Comparison of ENCODE assay signal across 12 cellular contexts in genomic region chr3:109927161-109927560, GRCh38.
DNase-seq lines count a peak whose midpoint lies in the region; ATAC-seq and TF ChIP-seq lines count a peak whose summit lies in the region.
"Had no signal": no experiment of that assay in that cellular context is flagged by ENCODE, and none has a peak within 500 bp of the region (broad histone marks: within the 10 kb centered on the region; RNA-seq: fewer than 3 reads in every experiment).

No MANE protein-coding gene starts in this region.

- TF ChIP-seq CTCF in left lung (IDR thresholded peaks at IDR 0.05) (no peak), spleen (IDR thresholded peaks at IDR 0.05 in 8 of 11, conservative IDR thresholded peaks at IDR 0.05 in 3 of 11) (no peak)

- POLR2A ChIA-PET in T-cell (lab: Charles Lee): no interaction called here

- H3K27me3 Mint-ChIP-seq in T-cell: no peaks in the 10 kb centered on the region

- H3K27me3 ChIP-seq in left lung (no peaks in the 10 kb centered on the region), spleen (replicated peaks in 1 of 7) (no peaks in the 10 kb centered on the region)
- H3K27me3 ChIP-seq: tibial artery had no signal

- H3K4me3 ChIP-seq in left lung (no peak overlapping the region), spleen (no peak overlapping the region)
- H3K4me3 ChIP-seq: tibial artery had no signal

- no peak overlapping the region for H3K4me3 Mint-ChIP-seq in T-cell

- CTCF ChIA-PET in T-cell (lab: Charles Lee): no interaction called here

- H3K4me1 ChIP-seq in left lung: no peaks in the 10 kb centered on the region
- H3K4me1 ChIP-seq in spleen: no peaks in the 10 kb centered on the region

- H3K9me3 ChIP-seq in left lung: no peaks in the 10 kb centered on the region
- no peaks in the 10 kb centered on the region for H3K9me3 ChIP-seq in spleen
- H3K9me3 ChIP-seq: tibial artery had no signal

- ATAC-seq in HG02610 (IDR thresholded peaks at IDR 0.05; ENCODE audit: unreplicated experiment) (peak; percentile 85), left lung (peak; percentile 71), T-cell (replicated peaks in 1 of 4) (no peak)

- peaks cover 0 to 5% (median 3%) of the 10 kb centered on the region in 3 donors for H3K4me1 Mint-ChIP-seq in T-cell

- H3K27ac Mint-ChIP-seq in T-cell: no peak overlapping the region

- WGBS in spleen, 5 donors: 69 to 78% (median 73%) methylated on average over 2 of the region's 2 CpGs

- no peaks in the 10 kb centered on the region for H3K36me3 ChIP-seq in left lung
- no peaks in the 10 kb centered on the region for H3K36me3 ChIP-seq in spleen
- H3K36me3 ChIP-seq: tibial artery had no signal

- DNase-seq in Caki2 (ENCODE audit: low read depth) (peak; percentile 93), amniotic epithelial cell (ENCODE audit: low read depth) (peak; percentile 98), left lung (no peak), DMS114 treated with DMSO at 0.1 percent for 48 hours (lab: John Stamatoyannopoulos, UW; ENCODE audit: unreplicated experiment) (no peak), KG1 (lab: John Stamatoyannopoulos, UW) (no peak), spleen (no peak), T-cell (no peak)
- DNase-seq: glutamatergic neuron, NCI-H446, posterior cingulate gyrus, tibial artery had no signal

- intact Hi-C loops in left lung (cut with DNase I) (no loop called here), spleen (cut with DNase I; ENCODE audit: low total_unique reads) (no loop called here)

- no peaks in the 10 kb centered on the region for H3K9me3 Mint-ChIP-seq in T-cell

- in situ Hi-C loops in Caki2 (cut with HindIII; ENCODE audit: low pct_unique_long_range_greater_than_20kb, low sequenced_read_pairs): no loop called here

- H3K36me3 Mint-ChIP-seq in T-cell: peaks cover 6% of the 10 kb centered on the region

- TF ChIP-seq POLR2A in spleen (IDR thresholded peaks at IDR 0.05): no peak

- H3K27ac ChIP-seq in left lung: no peak overlapping the region
- H3K27ac ChIP-seq in spleen: no peak overlapping the region
- H3K27ac ChIP-seq: tibial artery had no signal

Comparison
In these comparisons a context has a peak if more than half of its experiments do, and no peak if none do; other contexts are left out.
1. DNase-seq: peak in Caki2 (single experiment) and amniotic epithelial cell (single experiment); none in left lung (0 of 2), DMS114 treated with DMSO at 0.1 percent for 48 hours (single experiment), KG1 (single experiment), spleen (single experiment) and T-cell (0 of 34).
2. ATAC-seq: peak in HG02610 (single experiment) and left lung (single experiment); none in T-cell (0 of 4).